ENCODE assay signal across 6 cellular contexts in the genomic region with DNA sequence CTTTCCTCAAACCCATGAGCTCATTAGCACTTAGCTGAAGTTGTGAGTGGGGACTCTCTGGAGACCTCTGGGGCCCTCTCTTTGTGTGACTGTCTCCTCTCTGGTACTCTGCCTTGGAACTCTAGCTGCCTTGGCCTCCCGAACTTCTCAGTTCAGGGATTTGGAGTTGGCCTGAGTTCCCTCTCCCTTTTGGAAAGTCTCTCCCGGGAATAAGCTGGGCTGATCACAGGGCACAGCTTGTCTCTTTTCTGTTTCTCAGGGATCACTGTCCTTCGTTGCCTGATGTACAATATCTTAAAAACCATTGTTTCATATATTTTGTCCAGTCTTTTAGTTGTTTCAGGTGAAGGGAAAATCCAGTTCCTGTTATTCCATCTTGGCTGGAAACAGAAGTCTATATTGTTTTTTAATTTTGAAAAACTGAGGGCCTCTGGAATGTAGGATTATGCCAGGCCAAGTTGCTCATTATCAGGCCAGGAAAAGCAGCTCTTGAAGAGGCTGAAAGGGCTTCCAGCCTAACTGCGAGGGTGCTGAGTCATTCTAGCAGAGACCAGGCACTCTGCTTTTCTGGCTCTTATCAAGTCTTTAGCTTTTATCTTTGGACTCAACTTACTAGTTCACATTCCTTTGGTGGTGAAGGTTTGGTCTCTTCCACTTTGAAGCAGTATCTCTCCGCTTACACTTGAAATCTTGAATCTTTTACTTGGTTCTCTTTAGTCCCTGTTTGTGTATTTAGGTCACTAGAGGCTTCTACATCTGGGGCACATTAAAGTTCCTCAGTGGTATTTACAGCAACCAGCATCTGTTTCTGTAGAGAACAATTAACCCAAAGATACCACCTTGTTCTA. TPM values are rescaled to one million over a fixed set of nuclear protein-coding genes. Genes with fewer than 3 reads are reported as not detected.
DNase-seq lines count a peak whose midpoint lies in the region; ATAC-seq and TF ChIP-seq lines count a peak whose summit lies in the region.

No MANE protein-coding gene starts in this region.

- no peaks in the 10 kb centered on the region for H3K36me3 ChIP-seq in esophagus squamous epithelium
- no peaks in the 10 kb centered on the region for H3K36me3 ChIP-seq in skeletal muscle tissue (ENCODE audit: control insufficient read depth in 3 of 3, insufficient read depth in 3 of 3, low read length in 3 of 3)

- H3K4me3 ChIP-seq in esophagus squamous epithelium (no peak overlapping the region), skeletal muscle tissue (ENCODE audit: low read length in 3 of 3) (peak overlapping the region in 1 of 3 donors; percentile 5)

- no peaks in the 10 kb centered on the region for H3K9me3 Mint-ChIP-seq in activated naive CD8-positive, alpha-beta T cell (ENCODE audit: low read depth)
- no peaks in the 10 kb centered on the region for H3K9me3 Mint-ChIP-seq in activated naive CD8-positive, alpha-beta T cell treated with anti-CD3 and anti-CD28 coated beads, Interleukin-2, amount 50 U/mL, for 24 hours

- H3K27me3 Mint-ChIP-seq in activated naive CD8-positive, alpha-beta T cell: no peaks in the 10 kb centered on the region
- no peaks in the 10 kb centered on the region for H3K27me3 Mint-ChIP-seq in activated naive CD8-positive, alpha-beta T cell treated with anti-CD3 and anti-CD28 coated beads, Interleukin-2, amount 50 U/mL, for 24 hours

- TF ChIP-seq POLR2A in esophagus squamous epithelium (IDR thresholded peaks at IDR 0.05): no peak

- WGBS in esophagus squamous epithelium, 2 donors: 32 to 40% methylated on average over 5 of the region's 5 CpGs

- H3K27me3 ChIP-seq in esophagus squamous epithelium (no peaks in the 10 kb centered on the region), skeletal muscle tissue (ENCODE audit: control insufficient read depth in 3 of 3, insufficient read depth in 3 of 3, low read length in 3 of 3) (no peaks in the 10 kb centered on the region)

- ATAC-seq in activated naive CD8-positive, alpha-beta T cell treated with anti-CD3 and anti-CD28 coated beads, Interleukin-2, amount 50 U/mL, for 24 hours: no peak

- H3K9ac ChIP-seq in skeletal muscle tissue (ENCODE audit: low read depth in 1 of 3, low read length in 3 of 3): peak overlapping the region in 1 of 3 donors; percentile 23

- TF ChIP-seq CTCF in esophagus squamous epithelium (IDR thresholded peaks at IDR 0.05): no peak

- H3K27ac ChIP-seq in esophagus squamous epithelium (peak overlapping the region; percentile 64 to 83 (median 82)), skeletal muscle tissue (ENCODE audit: low read depth, low read length) (peak overlapping the region; percentile 74)

- H3K9me3 ChIP-seq in esophagus squamous epithelium: no peaks in the 10 kb centered on the region
- no peaks in the 10 kb centered on the region for H3K9me3 ChIP-seq in skeletal muscle tissue (ENCODE audit: control insufficient read depth in 3 of 3, low read length in 3 of 3)

- no peak overlapping the region for H3K4me3 Mint-ChIP-seq in activated naive CD8-positive, alpha-beta T cell
- H3K4me3 Mint-ChIP-seq in activated naive CD8-positive, alpha-beta T cell treated with anti-CD3 and anti-CD28 coated beads, Interleukin-2, amount 50 U/mL, for 24 hours: no peak overlapping the region

- peaks cover 5% of the 10 kb centered on the region for H3K4me1 Mint-ChIP-seq in activated naive CD8-positive, alpha-beta T cell (ENCODE audit: low read depth)
- peaks cover 6% of the 10 kb centered on the region for H3K4me1 Mint-ChIP-seq in activated naive CD8-positive, alpha-beta T cell treated with anti-CD3 and anti-CD28 coated beads, Interleukin-2, amount 50 U/mL, for 24 hours

- H3K36me3 Mint-ChIP-seq in activated naive CD8-positive, alpha-beta T cell: no peaks in the 10 kb centered on the region
- no peaks in the 10 kb centered on the region for H3K36me3 Mint-ChIP-seq in activated naive CD8-positive, alpha-beta T cell treated with anti-CD3 and anti-CD28 coated beads, Interleukin-2, amount 50 U/mL, for 24 hours (ENCODE audit: low read depth)

- intact Hi-C loops in esophagus squamous epithelium (cut with DNase I): loop anchor here (5.0 kb wide), 1 partner anchor 132 kb away; no protein-coding TSS in a partner anchor

- H3K4me1 ChIP-seq in esophagus squamous epithelium (peaks cover 0 to 28% (median 15%) of the 10 kb centered on the region in 3 donors), skeletal muscle tissue (ENCODE audit: control insufficient read depth in 3 of 3, insufficient read depth in 3 of 3, low read length in 3 of 3) (peaks cover 17 to 18% (median 18%) of the 10 kb centered on the region in 3 donors)

- peak overlapping the region; percentile 7 for H3K27ac Mint-ChIP-seq in activated naive CD8-positive, alpha-beta T cell
- no peak overlapping the region for H3K27ac Mint-ChIP-seq in activated naive CD8-positive, alpha-beta T cell treated with anti-CD3 and anti-CD28 coated beads, Interleukin-2, amount 50 U/mL, for 24 hours

- DNase-seq in activated naive CD8-positive, alpha-beta T cell treated with anti-CD3 and anti-CD28 coated beads, Interleukin-2, amount 50 U/mL, for 24 hours: no peak
- no peak for DNase-seq in esophagus squamous epithelium (lab: John Stamatoyannopoulos, UW)
- DNase-seq in NCI-H1417 treated with DMSO at 0.1 percent for 48 hours (lab: John Stamatoyannopoulos, UW): no peak
- DNase-seq in stimulated activated CD4-positive, alpha-beta T cell treated with anti-CD3 and anti-CD28 coated beads, Interleukin-1b, Interleukin-23, amount 100 ng/mL, for 48 hours: no peak

RNA-seq across cellular contexts. Expression of a gene that starts 8.4 kb away (rescaled TPM):
- total RNA-seq in esophagus squamous epithelium: 10 to 100 TPM in 3 of 4 donors, 1 to 10 TPM in 1; 9.7 to 16.3 (median 12.7) TPM
- 48.0 TPM for total RNA-seq in skeletal muscle tissue

RNA-seq across cellular contexts. Expression of a gene that starts 44.6 kb away (rescaled TPM):
- total RNA-seq in esophagus squamous epithelium (under 1 TPM; 0.32 to 0.79 (median 0.38) TPM), skeletal muscle tissue (0.52 TPM)

RNA-seq across cellular contexts. Expression of a gene that starts 44.7 kb away (rescaled TPM):
- total RNA-seq in esophagus squamous epithelium: 10 to 100 TPM; 16.6 to 61.4 (median 51.9) TPM
- 32.4 TPM for total RNA-seq in skeletal muscle tissue

RNA-seq across cellular contexts. Expression of a gene that starts 54.1 kb away (rescaled TPM):
- total RNA-seq in esophagus squamous epithelium: 10 to 100 TPM; 19.1 to 52.0 (median 33.5) TPM
- total RNA-seq in skeletal muscle tissue: 8.4 TPM
